Comparison of ENCODE assay signal across 1 cellular context in the genomic region with DNA sequence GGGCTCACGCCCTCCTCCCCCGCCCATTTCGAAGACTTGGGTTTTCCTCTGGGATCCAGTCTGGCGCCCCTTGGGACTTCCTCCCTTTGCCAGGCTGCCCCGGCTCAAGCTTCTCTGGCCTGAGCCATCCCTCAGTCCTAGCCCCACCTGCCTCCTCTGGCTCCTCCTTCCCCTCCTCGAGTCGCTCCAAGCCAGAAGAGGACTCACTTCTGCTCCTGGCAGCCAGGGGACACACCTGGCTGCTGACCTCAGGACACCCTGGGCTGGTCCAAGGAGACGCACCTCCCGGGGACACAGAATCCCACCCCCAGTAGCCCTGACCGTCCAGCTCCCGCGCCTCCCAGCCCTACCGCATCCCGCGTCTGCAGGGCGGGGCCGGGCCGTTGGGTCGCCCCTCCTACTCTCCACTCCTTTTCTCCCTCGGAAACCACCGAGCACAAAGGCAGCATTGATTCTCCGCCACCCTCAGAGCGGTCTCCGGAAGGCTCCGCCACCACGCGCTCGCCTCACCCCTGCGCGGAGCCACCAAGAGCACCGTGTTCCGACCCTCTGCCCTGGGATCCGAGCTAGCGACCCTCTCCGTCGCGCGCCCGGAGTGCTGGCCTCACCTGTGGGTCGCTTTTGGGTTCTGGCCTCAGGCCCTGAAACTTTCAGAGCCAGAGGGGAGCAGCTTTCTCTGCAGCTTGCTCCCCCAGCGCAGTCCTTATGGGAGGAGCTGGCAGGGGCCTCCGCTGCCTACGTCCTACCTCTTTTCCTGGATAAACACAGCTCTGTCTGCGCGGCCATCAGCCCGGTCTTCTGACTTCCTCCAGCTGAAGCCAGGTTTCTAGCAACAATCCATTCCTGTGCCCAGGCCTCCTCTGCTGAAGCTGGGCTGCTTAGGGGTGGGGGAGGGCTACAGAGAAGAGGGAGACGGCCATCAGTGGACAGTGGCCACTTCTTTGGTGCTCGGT.
A peak's percentile ranks its signal among the peaks of the same experiment; 100 is the strongest.
TF ChIP-seq lines count a peak whose summit lies in the region.

A gene (minus strand): TSS at position 364 of the 953 bp plus-strand sequence. CDS start 831 bp downstream, outside the sequence.

TF ChIP-seq in GM12878, 131 proteins besides CTCF, POLR2A, EP300 and RAD21 (continues in another document):
- TF ChIP-seq MXI1 (IDR thresholded peaks at IDR 0.05; ENCODE audit: low read depth, low read length) (peak; percentile 46; the same call in 1 of the 2 replicates), TCF7 (IDR thresholded peaks at IDR 0.05; ENCODE audit: borderline replicate concordance) (no peak), BHLHE40 (IDR thresholded peaks at IDR 0.05; ENCODE audit: borderline replicate concordance in 1 of 2, low read depth in 2 of 2, low read length in 1 of 2) (peak in 1 of 2 experiments; percentile 29; a peak in 1 of 4 replicates), CBX3 (IDR thresholded peaks at IDR 0.05; ENCODE audit: borderline replicate concordance, low read depth) (no peak), SPI1 (IDR thresholded peaks at IDR 0.05; ENCODE audit: borderline replicate concordance, insufficient read depth, low read depth, low read length) (no peak; the same call in 1 of the 2 replicates), SP1 (IDR thresholded peaks at IDR 0.05; ENCODE audit: low read depth, low read length) (no peak), CHD2 (IDR thresholded peaks at IDR 0.05; ENCODE audit: borderline replicate concordance, low read depth, low read length) (peak; percentile 18; the same call in 1 of the 2 replicates), LARP7 (IDR thresholded peaks at IDR 0.05) (peak; percentile 34; the same call in 1 of the 2 replicates), NFXL1 (IDR thresholded peaks at IDR 0.05; ENCODE audit: borderline replicate concordance) (0 out of 2 replicates have a peak, but pooled peaks have one; percentile 25), POLR2AphosphoS2 (IDR thresholded peaks at IDR 0.05; ENCODE audit: low read depth, low read length) (no peak), JUNB (IDR thresholded peaks at IDR 0.05) (no peak), CEBPB (IDR thresholded peaks at IDR 0.05; ENCODE audit: borderline replicate concordance in 1 of 2, low read depth in 2 of 2, low read length in 2 of 2) (no peak), FOS (IDR thresholded peaks at IDR 0.05; ENCODE audit: borderline replicate concordance, extremely low read depth, insufficient read length) (no peak), NR2C1 (IDR thresholded peaks at IDR 0.05) (no peak), NBN (IDR thresholded peaks at IDR 0.05) (peak; percentile 76), KLF5 (IDR thresholded peaks at IDR 0.05; ENCODE audit: partially characterized antibody) (no peak), RCOR1 (conservative IDR thresholded peaks at IDR 0.05; ENCODE audit: low read depth, low read length) (no peak), ZNF24 (IDR thresholded peaks at IDR 0.05) (0 out of 2 replicates have a peak, but pooled peaks have one; percentile 49), POU2F2 (IDR thresholded peaks at IDR 0.05; ENCODE audit: borderline replicate concordance, low read depth, low read length) (no peak), MYB (IDR thresholded peaks at IDR 0.05; ENCODE audit: borderline replicate concordance, low read depth, low read length) (no peak), ESRRA (IDR thresholded peaks at IDR 0.05; ENCODE audit: low read length) (0 out of 2 replicates have a peak, but pooled peaks have one; percentile 30), CBX5 (IDR thresholded peaks at IDR 0.05; ENCODE audit: low read depth) (no peak), NR2C2 (IDR thresholded peaks at IDR 0.05; ENCODE audit: borderline replicate concordance, control insufficient read depth, insufficient read length, low read depth) (no peak), PML (IDR thresholded peaks at IDR 0.05; ENCODE audit: low read length) (no peak), ATF7 (IDR thresholded peaks at IDR 0.05; ENCODE audit: low read depth) (no peak), IKZF1 (conservative IDR thresholded peaks at IDR 0.05) (peak; percentile 61; the same call in 1 of the 2 replicates), YBX1 (IDR thresholded peaks at IDR 0.05) (no peak), GATAD2B (conservative IDR thresholded peaks at IDR 0.05; ENCODE audit: low read depth) (peak; percentile 72)
- TF ChIP-seq, protein P1, sequence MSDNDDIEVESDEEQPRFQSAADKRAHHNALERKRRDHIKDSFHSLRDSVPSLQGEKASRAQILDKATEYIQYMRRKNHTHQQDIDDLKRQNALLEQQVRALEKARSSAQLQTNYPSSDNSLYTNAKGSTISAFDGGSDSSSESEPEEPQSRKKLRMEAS (IDR thresholded peaks at IDR 0.05; ENCODE audit: low read depth, low read length): peak; percentile 74; the same call in 1 of the 2 replicates
- TF ChIP-seq, protein P2, sequence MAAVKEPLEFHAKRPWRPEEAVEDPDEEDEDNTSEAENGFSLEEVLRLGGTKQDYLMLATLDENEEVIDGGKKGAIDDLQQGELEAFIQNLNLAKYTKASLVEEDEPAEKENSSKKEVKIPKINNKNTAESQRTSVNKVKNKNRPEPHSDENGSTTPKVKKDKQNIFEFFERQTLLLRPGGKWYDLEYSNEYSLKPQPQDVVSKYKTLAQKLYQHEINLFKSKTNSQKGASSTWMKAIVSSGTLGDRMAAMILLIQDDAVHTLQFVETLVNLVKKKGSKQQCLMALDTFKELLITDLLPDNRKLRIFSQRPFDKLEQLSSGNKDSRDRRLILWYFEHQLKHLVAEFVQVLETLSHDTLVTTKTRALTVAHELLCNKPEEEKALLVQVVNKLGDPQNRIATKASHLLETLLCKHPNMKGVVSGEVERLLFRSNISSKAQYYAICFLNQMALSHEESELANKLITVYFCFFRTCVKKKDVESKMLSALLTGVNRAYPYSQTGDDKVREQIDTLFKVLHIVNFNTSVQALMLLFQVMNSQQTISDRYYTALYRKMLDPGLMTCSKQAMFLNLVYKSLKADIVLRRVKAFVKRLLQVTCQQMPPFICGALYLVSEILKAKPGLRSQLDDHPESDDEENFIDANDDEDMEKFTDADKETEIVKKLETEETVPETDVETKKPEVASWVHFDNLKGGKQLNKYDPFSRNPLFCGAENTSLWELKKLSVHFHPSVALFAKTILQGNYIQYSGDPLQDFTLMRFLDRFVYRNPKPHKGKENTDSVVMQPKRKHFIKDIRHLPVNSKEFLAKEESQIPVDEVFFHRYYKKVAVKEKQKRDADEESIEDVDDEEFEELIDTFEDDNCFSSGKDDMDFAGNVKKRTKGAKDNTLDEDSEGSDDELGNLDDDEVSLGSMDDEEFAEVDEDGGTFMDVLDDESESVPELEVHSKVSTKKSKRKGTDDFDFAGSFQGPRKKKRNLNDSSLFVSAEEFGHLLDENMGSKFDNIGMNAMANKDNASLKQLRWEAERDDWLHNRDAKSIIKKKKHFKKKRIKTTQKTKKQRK (IDR thresholded peaks at IDR 0.05; ENCODE audit: low read depth, low read length): no peak
- TF ChIP-seq, protein P3, sequence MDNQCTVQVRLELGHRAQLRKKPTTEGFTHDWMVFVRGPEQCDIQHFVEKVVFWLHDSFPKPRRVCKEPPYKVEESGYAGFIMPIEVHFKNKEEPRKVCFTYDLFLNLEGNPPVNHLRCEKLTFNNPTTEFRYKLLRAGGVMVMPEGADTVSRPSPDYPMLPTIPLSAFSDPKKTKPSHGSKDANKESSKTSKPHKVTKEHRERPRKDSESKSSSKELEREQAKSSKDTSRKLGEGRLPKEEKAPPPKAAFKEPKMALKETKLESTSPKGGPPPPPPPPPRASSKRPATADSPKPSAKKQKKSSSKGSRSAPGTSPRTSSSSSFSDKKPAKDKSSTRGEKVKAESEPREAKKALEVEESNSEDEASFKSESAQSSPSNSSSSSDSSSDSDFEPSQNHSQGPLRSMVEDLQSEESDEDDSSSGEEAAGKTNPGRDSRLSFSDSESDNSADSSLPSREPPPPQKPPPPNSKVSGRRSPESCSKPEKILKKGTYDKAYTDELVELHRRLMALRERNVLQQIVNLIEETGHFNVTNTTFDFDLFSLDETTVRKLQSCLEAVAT (IDR thresholded peaks at IDR 0.05): no peak
- TF ChIP-seq, protein P4, sequence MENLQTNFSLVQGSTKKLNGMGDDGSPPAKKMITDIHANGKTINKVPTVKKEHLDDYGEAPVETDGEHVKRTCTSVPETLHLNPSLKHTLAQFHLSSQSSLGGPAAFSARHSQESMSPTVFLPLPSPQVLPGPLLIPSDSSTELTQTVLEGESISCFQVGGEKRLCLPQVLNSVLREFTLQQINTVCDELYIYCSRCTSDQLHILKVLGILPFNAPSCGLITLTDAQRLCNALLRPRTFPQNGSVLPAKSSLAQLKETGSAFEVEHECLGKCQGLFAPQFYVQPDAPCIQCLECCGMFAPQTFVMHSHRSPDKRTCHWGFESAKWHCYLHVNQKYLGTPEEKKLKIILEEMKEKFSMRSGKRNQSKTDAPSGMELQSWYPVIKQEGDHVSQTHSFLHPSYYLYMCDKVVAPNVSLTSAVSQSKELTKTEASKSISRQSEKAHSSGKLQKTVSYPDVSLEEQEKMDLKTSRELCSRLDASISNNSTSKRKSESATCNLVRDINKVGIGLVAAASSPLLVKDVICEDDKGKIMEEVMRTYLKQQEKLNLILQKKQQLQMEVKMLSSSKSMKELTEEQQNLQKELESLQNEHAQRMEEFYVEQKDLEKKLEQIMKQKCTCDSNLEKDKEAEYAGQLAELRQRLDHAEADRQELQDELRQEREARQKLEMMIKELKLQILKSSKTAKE (IDR thresholded peaks at IDR 0.05; ENCODE audit: low read depth, poor library complexity, severe bottlenecking): no peak
- TF ChIP-seq, protein P5, sequence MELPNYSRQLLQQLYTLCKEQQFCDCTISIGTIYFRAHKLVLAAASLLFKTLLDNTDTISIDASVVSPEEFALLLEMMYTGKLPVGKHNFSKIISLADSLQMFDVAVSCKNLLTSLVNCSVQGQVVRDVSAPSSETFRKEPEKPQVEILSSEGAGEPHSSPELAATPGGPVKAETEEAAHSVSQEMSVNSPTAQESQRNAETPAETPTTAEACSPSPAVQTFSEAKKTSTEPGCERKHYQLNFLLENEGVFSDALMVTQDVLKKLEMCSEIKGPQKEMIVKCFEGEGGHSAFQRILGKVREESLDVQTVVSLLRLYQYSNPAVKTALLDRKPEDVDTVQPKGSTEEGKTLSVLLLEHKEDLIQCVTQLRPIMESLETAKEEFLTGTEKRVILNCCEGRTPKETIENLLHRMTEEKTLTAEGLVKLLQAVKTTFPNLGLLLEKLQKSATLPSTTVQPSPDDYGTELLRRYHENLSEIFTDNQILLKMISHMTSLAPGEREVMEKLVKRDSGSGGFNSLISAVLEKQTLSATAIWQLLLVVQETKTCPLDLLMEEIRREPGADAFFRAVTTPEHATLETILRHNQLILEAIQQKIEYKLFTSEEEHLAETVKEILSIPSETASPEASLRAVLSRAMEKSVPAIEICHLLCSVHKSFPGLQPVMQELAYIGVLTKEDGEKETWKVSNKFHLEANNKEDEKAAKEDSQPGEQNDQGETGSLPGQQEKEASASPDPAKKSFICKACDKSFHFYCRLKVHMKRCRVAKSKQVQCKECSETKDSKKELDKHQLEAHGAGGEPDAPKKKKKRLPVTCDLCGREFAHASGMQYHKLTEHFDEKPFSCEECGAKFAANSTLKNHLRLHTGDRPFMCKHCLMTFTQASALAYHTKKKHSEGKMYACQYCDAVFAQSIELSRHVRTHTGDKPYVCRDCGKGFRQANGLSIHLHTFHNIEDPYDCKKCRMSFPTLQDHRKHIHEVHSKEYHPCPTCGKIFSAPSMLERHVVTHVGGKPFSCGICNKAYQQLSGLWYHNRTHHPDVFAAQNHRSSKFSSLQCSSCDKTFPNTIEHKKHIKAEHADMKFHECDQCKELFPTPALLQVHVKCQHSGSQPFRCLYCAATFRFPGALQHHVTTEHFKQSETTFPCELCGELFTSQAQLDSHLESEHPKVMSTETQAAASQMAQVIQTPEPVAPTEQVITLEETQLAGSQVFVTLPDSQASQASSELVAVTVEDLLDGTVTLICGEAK (IDR thresholded peaks at IDR 0.05; ENCODE audit: borderline replicate concordance): 0 out of 2 replicates have a peak, but pooled peaks have one; percentile 30
- TF ChIP-seq, protein P6, sequence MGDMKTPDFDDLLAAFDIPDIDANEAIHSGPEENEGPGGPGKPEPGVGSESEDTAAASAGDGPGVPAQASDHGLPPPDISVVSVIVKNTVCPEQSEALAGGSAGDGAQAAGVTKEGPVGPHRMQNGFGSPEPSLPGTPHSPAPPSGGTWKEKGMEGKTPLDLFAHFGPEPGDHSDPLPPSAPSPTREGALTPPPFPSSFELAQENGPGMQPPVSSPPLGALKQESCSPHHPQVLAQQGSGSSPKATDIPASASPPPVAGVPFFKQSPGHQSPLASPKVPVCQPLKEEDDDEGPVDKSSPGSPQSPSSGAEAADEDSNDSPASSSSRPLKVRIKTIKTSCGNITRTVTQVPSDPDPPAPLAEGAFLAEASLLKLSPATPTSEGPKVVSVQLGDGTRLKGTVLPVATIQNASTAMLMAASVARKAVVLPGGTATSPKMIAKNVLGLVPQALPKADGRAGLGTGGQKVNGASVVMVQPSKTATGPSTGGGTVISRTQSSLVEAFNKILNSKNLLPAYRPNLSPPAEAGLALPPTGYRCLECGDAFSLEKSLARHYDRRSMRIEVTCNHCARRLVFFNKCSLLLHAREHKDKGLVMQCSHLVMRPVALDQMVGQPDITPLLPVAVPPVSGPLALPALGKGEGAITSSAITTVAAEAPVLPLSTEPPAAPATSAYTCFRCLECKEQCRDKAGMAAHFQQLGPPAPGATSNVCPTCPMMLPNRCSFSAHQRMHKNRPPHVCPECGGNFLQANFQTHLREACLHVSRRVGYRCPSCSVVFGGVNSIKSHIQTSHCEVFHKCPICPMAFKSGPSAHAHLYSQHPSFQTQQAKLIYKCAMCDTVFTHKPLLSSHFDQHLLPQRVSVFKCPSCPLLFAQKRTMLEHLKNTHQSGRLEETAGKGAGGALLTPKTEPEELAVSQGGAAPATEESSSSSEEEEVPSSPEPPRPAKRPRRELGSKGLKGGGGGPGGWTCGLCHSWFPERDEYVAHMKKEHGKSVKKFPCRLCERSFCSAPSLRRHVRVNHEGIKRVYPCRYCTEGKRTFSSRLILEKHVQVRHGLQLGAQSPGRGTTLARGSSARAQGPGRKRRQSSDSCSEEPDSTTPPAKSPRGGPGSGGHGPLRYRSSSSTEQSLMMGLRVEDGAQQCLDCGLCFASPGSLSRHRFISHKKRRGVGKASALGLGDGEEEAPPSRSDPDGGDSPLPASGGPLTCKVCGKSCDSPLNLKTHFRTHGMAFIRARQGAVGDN (IDR thresholded peaks at IDR 0.05): peak; percentile 89
- TF ChIP-seq, protein P7, sequence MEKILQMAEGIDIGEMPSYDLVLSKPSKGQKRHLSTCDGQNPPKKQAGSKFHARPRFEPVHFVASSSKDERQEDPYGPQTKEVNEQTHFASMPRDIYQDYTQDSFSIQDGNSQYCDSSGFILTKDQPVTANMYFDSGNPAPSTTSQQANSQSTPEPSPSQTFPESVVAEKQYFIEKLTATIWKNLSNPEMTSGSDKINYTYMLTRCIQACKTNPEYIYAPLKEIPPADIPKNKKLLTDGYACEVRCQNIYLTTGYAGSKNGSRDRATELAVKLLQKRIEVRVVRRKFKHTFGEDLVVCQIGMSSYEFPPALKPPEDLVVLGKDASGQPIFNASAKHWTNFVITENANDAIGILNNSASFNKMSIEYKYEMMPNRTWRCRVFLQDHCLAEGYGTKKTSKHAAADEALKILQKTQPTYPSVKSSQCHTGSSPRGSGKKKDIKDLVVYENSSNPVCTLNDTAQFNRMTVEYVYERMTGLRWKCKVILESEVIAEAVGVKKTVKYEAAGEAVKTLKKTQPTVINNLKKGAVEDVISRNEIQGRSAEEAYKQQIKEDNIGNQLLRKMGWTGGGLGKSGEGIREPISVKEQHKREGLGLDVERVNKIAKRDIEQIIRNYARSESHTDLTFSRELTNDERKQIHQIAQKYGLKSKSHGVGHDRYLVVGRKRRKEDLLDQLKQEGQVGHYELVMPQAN (conservative IDR thresholded peaks at IDR 0.05): peak; percentile 39; the same call in 1 of the 2 replicates
- TF ChIP-seq, protein P8, sequence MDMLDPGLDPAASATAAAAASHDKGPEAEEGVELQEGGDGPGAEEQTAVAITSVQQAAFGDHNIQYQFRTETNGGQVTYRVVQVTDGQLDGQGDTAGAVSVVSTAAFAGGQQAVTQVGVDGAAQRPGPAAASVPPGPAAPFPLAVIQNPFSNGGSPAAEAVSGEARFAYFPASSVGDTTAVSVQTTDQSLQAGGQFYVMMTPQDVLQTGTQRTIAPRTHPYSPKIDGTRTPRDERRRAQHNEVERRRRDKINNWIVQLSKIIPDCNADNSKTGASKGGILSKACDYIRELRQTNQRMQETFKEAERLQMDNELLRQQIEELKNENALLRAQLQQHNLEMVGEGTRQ (IDR thresholded peaks at IDR 0.05; ENCODE audit: borderline replicate concordance, low read depth, low read length): no peak
